In genomic region chr14:27134200-27134599, GRCh38 we compare ENCODE assay signal across 8 cellular contexts.
"Had no signal": no experiment of that assay in that cellular context is flagged by ENCODE, and none has a peak within 500 bp of the region (broad histone marks: within the 10 kb centered on the region; RNA-seq: fewer than 3 reads in every experiment).

No MANE protein-coding gene starts in this region.

- ATAC-seq: GM12878 had no signal

- DNase-seq: GDM1, GF-D8 had no signal

- FAIRE-seq: G401.6, GM12878, GM12891, GM12892, GM18507, GM19239 had no signal

- H3K4me3 ChIP-seq: GM12878 had no signal
